Comparison of ENCODE assay signal across 10 cellular contexts in the genomic region with DNA sequence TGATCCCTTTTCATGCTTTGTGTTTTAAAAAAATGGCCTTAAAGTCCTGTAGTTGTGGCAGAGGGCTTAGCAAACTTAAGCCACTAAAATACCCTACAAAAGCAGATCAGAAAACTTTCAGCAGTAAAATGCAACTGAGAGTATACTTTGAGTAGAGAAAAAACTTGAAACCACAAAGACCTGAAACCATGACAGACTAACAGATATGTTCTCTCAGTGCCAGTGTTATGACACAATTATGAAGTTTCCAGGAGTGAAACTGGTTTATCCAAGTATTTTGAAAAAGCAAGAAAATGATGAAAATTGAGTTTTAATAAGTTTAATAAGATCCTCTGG.
DNase-seq lines count a peak whose midpoint lies in the region; ATAC-seq, FAIRE-seq and TF ChIP-seq lines count a peak whose summit lies in the region.
"Had no signal": no experiment of that assay in that cellular context is flagged by ENCODE, and none has a peak within 500 bp of the region (broad histone marks: within the 10 kb centered on the region; RNA-seq: fewer than 3 reads in every experiment).

No MANE protein-coding gene starts in this region.

- FAIRE-seq in astrocyte (lab: Jason Lieb, UNC): no peak
- no peak for FAIRE-seq in urothelium cell line (lab: Jason Lieb, UNC)
- FAIRE-seq in pancreas (lab: Jason Lieb, UNC): no peak
- FAIRE-seq: HepG2 had no signal

- TF ChIP-seq CTCF in astrocyte (IDR thresholded peaks at IDR 0.05; ENCODE audit: insufficient read depth, low read depth, low read length) (no peak), pancreas (IDR thresholded peaks at IDR 0.05) (no peak)

- no peak for TF ChIP-seq POLR2A in GM18505 (IDR thresholded peaks at IDR 0.05; ENCODE audit: borderline replicate concordance, extremely low read depth, insufficient read depth, insufficient read length)

- H3K36me3 Mint-ChIP-seq in astrocyte (ENCODE audit: low read depth, unreplicated experiment): peaks cover 4% of the 10 kb centered on the region

- no peak overlapping the region for H3K4me3 ChIP-seq in astrocyte (ENCODE audit: insufficient read depth, low read depth, low read length)
- H3K4me3 ChIP-seq in pancreas: no peak overlapping the region
- H3K4me3 ChIP-seq: psoas muscle had no signal

- peak overlapping the region; percentile 87 for H3K27ac ChIP-seq in astrocyte (ENCODE audit: low read depth, low read length)
- H3K27ac ChIP-seq in pancreas: no peak overlapping the region
- H3K27ac ChIP-seq: psoas muscle had no signal

- H3K4me2 ChIP-seq in astrocyte (ENCODE audit: low read length): peak overlapping the region; percentile 75

- peak overlapping the region; percentile 85 for H3K27ac Mint-ChIP-seq in astrocyte (ENCODE audit: unreplicated experiment)

- H4K20me1 ChIP-seq in astrocyte (ENCODE audit: insufficient read depth, low read length): peaks cover 36% of the 10 kb centered on the region

- peaks cover 54% of the 10 kb centered on the region for H3K4me1 ChIP-seq in astrocyte (ENCODE audit: insufficient read depth, low read length)
- peaks cover 0 to 6% (median 3%) of the 10 kb centered on the region in 3 donors for H3K4me1 ChIP-seq in pancreas
- H3K4me1 ChIP-seq: psoas muscle had no signal

- H3K36me3 ChIP-seq in astrocyte (ENCODE audit: insufficient read depth, low read length): no peaks in the 10 kb centered on the region
- no peaks in the 10 kb centered on the region for H3K36me3 ChIP-seq in pancreas

- H3K27me3 ChIP-seq in astrocyte (ENCODE audit: insufficient read depth, low read length) (no peaks in the 10 kb centered on the region), pancreas (no peaks in the 10 kb centered on the region)

- intact Hi-C loops in pancreas (cut with DNase I): no loop called here

- peaks cover 91% of the 10 kb centered on the region for H3K79me2 ChIP-seq in astrocyte (ENCODE audit: insufficient read depth, low read length)

- DNase-seq in astrocyte (ENCODE audit: low read depth): no peak
- no peak for DNase-seq in urothelium cell line (ENCODE audit: low spot score)
- no peak for DNase-seq in NCI-H2227 treated with DMSO at 0.1 percent for 48 hours (lab: John Stamatoyannopoulos, UW)
- no peak for DNase-seq in pancreas
- no peak for DNase-seq in NCI-H1092 (lab: John Stamatoyannopoulos, UW)
- DNase-seq: psoas muscle had no signal

- ATAC-seq in GM18505 (IDR thresholded peaks at IDR 0.05; ENCODE audit: unreplicated experiment) (peak; percentile 75), GM21423 (IDR thresholded peaks at IDR 0.05; ENCODE audit: unreplicated experiment) (peak; percentile 87), HG03159 (IDR thresholded peaks at IDR 0.05; ENCODE audit: unreplicated experiment) (peak; percentile 82), pancreas (no peak)
- ATAC-seq: psoas muscle had no signal

- H2AFZ ChIP-seq in astrocyte (ENCODE audit: low read depth, low read length): no peak overlapping the region

- H3K27me3 Mint-ChIP-seq in astrocyte (ENCODE audit: low read depth, unreplicated experiment): no peaks in the 10 kb centered on the region

- no peak overlapping the region for H3K4me3 Mint-ChIP-seq in astrocyte (ENCODE audit: unreplicated experiment)

- H3K9me3 ChIP-seq in astrocyte (ENCODE audit: insufficient read depth, low read depth, low read length) (no peaks in the 10 kb centered on the region), pancreas (no peaks in the 10 kb centered on the region)
- H3K9me3 ChIP-seq: psoas muscle had no signal

- H3K9me3 Mint-ChIP-seq in astrocyte (ENCODE audit: unreplicated experiment): no peaks in the 10 kb centered on the region

- H3K4me1 Mint-ChIP-seq in astrocyte (ENCODE audit: low read depth, unreplicated experiment): peaks cover 82% of the 10 kb centered on the region

- peak overlapping the region; percentile 53 for H3K9ac ChIP-seq in astrocyte (ENCODE audit: low read length)

Comparison
In these comparisons a context has a peak if more than half of its experiments do, and no peak if none do; other contexts are left out.
1. ATAC-seq: peak in GM18505 (single experiment), GM21423 (single experiment) and HG03159 (single experiment); none in pancreas (0 of 4).